Comparison of ENCODE assay signal across 23 cellular contexts in genomic region chr21:36719614-36720013, GRCh38. TPM values are rescaled to one million over a fixed set of nuclear protein-coding genes. Genes with fewer than 3 reads are reported as not detected.
DNase-seq lines count a peak whose midpoint lies in the region; ATAC-seq and TF ChIP-seq lines count a peak whose summit lies in the region.
"Had no signal": no experiment of that assay in that cellular context is flagged by ENCODE, and none has a peak within 500 bp of the region (broad histone marks: within the 10 kb centered on the region; RNA-seq: fewer than 3 reads in every experiment).

No MANE protein-coding gene starts in this region.

- no peak for ATAC-seq in left ventricle myocardium superior
- ATAC-seq in GM18858 (IDR thresholded peaks at IDR 0.05; ENCODE audit: unreplicated experiment) = no peak
- no peak for ATAC-seq in HG02798 (IDR thresholded peaks at IDR 0.05; ENCODE audit: poor library complexity, unreplicated experiment)
- ATAC-seq: natural killer cell; stimulated activated naive CD8-positive, alpha-beta T cell treated with anti-CD3 and anti-CD28 coated beads, Interleukin-15, amount 100 ng/mL, for 72 hours had no signal

- no peak overlapping the region for H3K27ac Mint-ChIP-seq in endodermal cell
- H3K27ac Mint-ChIP-seq: activated CD4-positive, alpha-beta T cell treated with anti-CD3 and anti-CD28 coated beads, Interleukin-2, amount 10 ng/mL, durations not matched to agents 7 days and 5 days; IgD-negative memory B cell; natural killer cell; stimulated activated naive CD8-positive, alpha-beta T cell treated with anti-CD3 and anti-CD28 coated beads, Interleukin-15, amount 100 ng/mL, for 72 hours had no signal

- WGBS in endodermal cell (ENCODE audit: insufficient coverage in 1 of 2, insufficient read length in 1 of 2), 2 experiments = 92 to 93% methylated on average over 3 to 10 of the region's 10 CpGs

- H3K27me3 Mint-ChIP-seq in endodermal cell (ENCODE audit: insufficient read depth) = peaks cover 56% of the 10 kb centered on the region

- intact Hi-C loops in cardiac septum (cut with DNase I) = no loop called here
- intact Hi-C loops in left ventricle myocardium superior (cut with micrococcal nuclease) = no loop called here

- peaks cover 4% of the 10 kb centered on the region for H3K4me1 Mint-ChIP-seq in endodermal cell
- H3K4me1 Mint-ChIP-seq: activated CD4-positive, alpha-beta T cell treated with anti-CD3 and anti-CD28 coated beads, Interleukin-2, amount 10 ng/mL, durations not matched to agents 7 days and 5 days; IgD-negative memory B cell; natural killer cell; stimulated activated naive CD8-positive, alpha-beta T cell treated with anti-CD3 and anti-CD28 coated beads, Interleukin-15, amount 100 ng/mL, for 72 hours had no signal

- H3K9me3 Mint-ChIP-seq in endodermal cell = no peaks in the 10 kb centered on the region
- H3K9me3 Mint-ChIP-seq: activated CD4-positive, alpha-beta T cell treated with anti-CD3 and anti-CD28 coated beads, Interleukin-2, amount 10 ng/mL, durations not matched to agents 7 days and 5 days; natural killer cell; stimulated activated naive CD8-positive, alpha-beta T cell treated with anti-CD3 and anti-CD28 coated beads, Interleukin-15, amount 100 ng/mL, for 72 hours had no signal

- no peak for TF ChIP-seq CTCF in endodermal cell (conservative IDR thresholded peaks at IDR 0.05)

- H3K36me3 ChIP-seq in endodermal cell (ENCODE audit: control insufficient read depth, insufficient read depth, low read length) (no peaks in the 10 kb centered on the region), mucosa of stomach (ENCODE audit: control insufficient read depth, insufficient read depth, low read length) (no peaks in the 10 kb centered on the region)
- H3K36me3 ChIP-seq: BLaER1 had no signal

- H3K4me3 ChIP-seq in endodermal cell (ENCODE audit: low read length) (no peak overlapping the region), mucosa of stomach (ENCODE audit: low read length) (no peak overlapping the region)
- H3K4me3 ChIP-seq: BLaER1, lung, skin epidermis had no signal

- H3K9ac ChIP-seq in endodermal cell (ENCODE audit: extremely low read depth, low read length, poor library complexity, severe bottlenecking) = no peak overlapping the region
- peak overlapping the region; percentile 67 for H3K9ac ChIP-seq in mucosa of stomach (ENCODE audit: low read length)
- H3K9ac ChIP-seq: BLaER1, parathyroid adenoma had no signal

- H3K27me3 ChIP-seq in endodermal cell (ENCODE audit: control insufficient read depth, insufficient read depth, low read length, poor library complexity, severe bottlenecking) (peaks cover 30% of the 10 kb centered on the region), mucosa of stomach (ENCODE audit: control insufficient read depth, insufficient read depth, low read length) (peaks cover 3% of the 10 kb centered on the region)

- H3K4me3 Mint-ChIP-seq in endodermal cell = no peak overlapping the region
- H3K4me3 Mint-ChIP-seq: activated CD4-positive, alpha-beta T cell treated with anti-CD3 and anti-CD28 coated beads, Interleukin-2, amount 10 ng/mL, durations not matched to agents 7 days and 5 days; natural killer cell; stimulated activated naive CD8-positive, alpha-beta T cell treated with anti-CD3 and anti-CD28 coated beads, Interleukin-15, amount 100 ng/mL, for 72 hours had no signal

- H3K4me1 ChIP-seq in endodermal cell (ENCODE audit: control insufficient read depth, insufficient read depth, low read length) = no peaks in the 10 kb centered on the region
- H3K4me1 ChIP-seq in mucosa of stomach (ENCODE audit: control insufficient read depth, insufficient read depth, low read length) = peaks cover 18% of the 10 kb centered on the region
- H3K4me1 ChIP-seq: parathyroid adenoma had no signal

- H3K27ac ChIP-seq in endodermal cell (ENCODE audit: low read depth, low read length) = no peak overlapping the region
- H3K27ac ChIP-seq: BLaER1, HL-60, parathyroid adenoma, skin epidermis had no signal

- H3K9me3 ChIP-seq in endodermal cell (ENCODE audit: control insufficient read depth, low read length) (no peaks in the 10 kb centered on the region), mucosa of stomach (ENCODE audit: control insufficient read depth, low read length) (no peaks in the 10 kb centered on the region)
- H3K9me3 ChIP-seq: BLaER1 had no signal

- no peaks in the 10 kb centered on the region for H3K36me3 Mint-ChIP-seq in endodermal cell (ENCODE audit: low read depth)
- H3K36me3 Mint-ChIP-seq: IgD-negative memory B cell, natural killer cell had no signal

- DNase-seq in cardiac septum (ENCODE audit: low spot score) = peak; percentile 41
- no peak for DNase-seq in left ventricle myocardium superior
- DNase-seq in endodermal cell = peak; percentile 33
- no peak for DNase-seq in NCI-H69 (lab: John Stamatoyannopoulos, UW)
- no peak for DNase-seq in NCI-H1092 (lab: John Stamatoyannopoulos, UW)
- DNase-seq: activated CD4-positive, alpha-beta T cell treated with anti-CD3 and anti-CD28 coated beads, Interleukin-2, amount 10 ng/mL, durations not matched to agents 7 days and 5 days; activated CD8-positive, alpha-beta memory T cell treated with anti-CD3 and anti-CD28 coated beads, Interleukin-2, amount 50 U/mL, for 4 hours; effector CD4-positive, alpha-beta T cell; GDM1; HCEC 1CT; natural killer cell; NCI-H1930; stimulated activated CD4-positive, alpha-beta T cell treated with anti-CD3 and anti-CD28 coated beads, Interleukin-4, amount 100 ng/mL, for 1 hour; stimulated activated naive CD8-positive, alpha-beta T cell treated with anti-CD3 and anti-CD28 coated beads, Interleukin-15, amount 100 ng/mL, for 72 hours had no signal

RNA-seq across cellular contexts. Expression of gene SIM2, which starts 20.7 kb away (rescaled TPM):
- total RNA-seq in cardiac septum = 0.16 TPM
- not detected for total RNA-seq in left ventricle myocardium superior
- total RNA-seq in endodermal cell = not detected
- not detected for polyA plus RNA-seq in endodermal cell (2013, experiment 1 of 2)
- 0.04 TPM for polyA plus RNA-seq in endodermal cell (2013, experiment 2 of 2)
- total RNA-seq: lung, natural killer cell had no signal
- polyA plus RNA-seq: IgD-negative memory B cell, lung had no signal

Comparison
In these comparisons a context has a peak if more than half of its experiments do, and no peak if none do; other contexts are left out.
1. DNase-seq: peak in cardiac septum (single experiment) and endodermal cell (single experiment); none in left ventricle myocardium superior (single experiment), NCI-H69 (single experiment) and NCI-H1092 (single experiment).